Comparison of ENCODE assay signal across 13 cellular contexts in the genomic region with DNA sequence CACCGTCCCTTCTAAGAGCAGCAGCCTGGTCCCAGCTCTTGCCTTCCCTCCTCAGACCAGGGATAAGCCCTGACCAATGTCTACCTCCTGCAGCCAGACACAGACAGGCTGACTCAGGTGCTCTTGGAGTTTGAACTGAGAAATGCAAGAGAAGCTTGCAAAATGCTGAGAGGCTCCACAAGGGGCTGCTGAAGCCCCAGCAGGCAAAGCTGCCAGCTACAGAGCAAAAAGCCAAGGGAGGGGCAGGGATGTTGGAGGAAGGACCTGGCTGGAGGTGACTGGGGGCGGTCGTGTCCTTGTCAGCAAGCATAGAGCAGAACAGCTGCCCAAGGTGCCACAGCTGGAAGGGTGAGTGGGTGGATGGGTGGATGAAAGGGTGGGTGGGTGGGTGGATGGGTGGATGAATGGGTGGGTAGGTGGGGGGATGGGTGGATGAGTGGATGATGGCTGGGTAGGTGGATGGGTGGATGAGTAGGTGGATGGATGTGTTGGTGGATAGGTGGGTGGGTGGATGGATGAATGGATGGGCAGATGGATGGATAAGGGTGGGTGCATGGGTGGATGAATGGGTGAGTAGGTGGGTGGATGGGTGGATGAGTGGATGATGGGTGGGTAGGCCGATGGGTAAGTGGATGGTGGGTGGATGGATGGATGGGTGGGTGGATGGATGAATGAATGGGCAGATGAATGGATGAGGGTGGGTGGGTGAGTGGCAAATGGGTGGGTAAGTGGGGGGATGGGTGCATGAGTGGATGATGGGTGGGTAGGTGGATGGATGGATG. TPM values are rescaled to one million over a fixed set of nuclear protein-coding genes. Genes with fewer than 3 reads are reported as not detected.
DNase-seq lines count a peak whose midpoint lies in the region; ATAC-seq, FAIRE-seq and TF ChIP-seq lines count a peak whose summit lies in the region.
"Had no signal": no experiment of that assay in that cellular context is flagged by ENCODE, and none has a peak within 500 bp of the region (broad histone marks: within the 10 kb centered on the region; RNA-seq: fewer than 3 reads in every experiment).

No MANE protein-coding gene starts in this region.

- H3K27ac ChIP-seq in CD4-positive, CD25-positive, alpha-beta regulatory T cell (ENCODE audit: insufficient read depth, low read length, poor library complexity, severe bottlenecking): no peak overlapping the region
- no peak overlapping the region for H3K27ac ChIP-seq in kidney (ENCODE audit: low read depth in 2 of 2, low read length in 2 of 2)

- H3K36me3 Mint-ChIP-seq in CD4-positive, CD25-positive, alpha-beta regulatory T cell: no peaks in the 10 kb centered on the region
- no peaks in the 10 kb centered on the region for H3K36me3 Mint-ChIP-seq in T-helper 17 cell (ENCODE audit: low read depth)

- DNase-seq in CD4-positive, CD25-positive, alpha-beta regulatory T cell: peak in 1 of 3 donors; percentile 54
- no peak for DNase-seq in GM12891 (ENCODE audit: insufficient read length, low spot score)
- no peak for DNase-seq in T-helper 17 cell
- peak; percentile 44 for DNase-seq in kidney
- DNase-seq in OCI-M2 (lab: John Stamatoyannopoulos, UW; ENCODE audit: unreplicated experiment): no peak
- no peak for DNase-seq in pons (ENCODE audit: low spot score)
- DNase-seq: activated CD4-positive, CD25-positive, alpha-beta regulatory T cell treated with anti-CD3 and anti-CD28 coated beads, Interleukin-2, amount 50 U/mL, for 72 hours; COR-L47; dermis blood vessel endothelial cell; Kasumi-1; Right ventricle myocardium superior had no signal

- peak overlapping the region; percentile 61 to 84 (median 71) for H3K4me3 Mint-ChIP-seq in CD4-positive, CD25-positive, alpha-beta regulatory T cell
- peak overlapping the region; percentile 57 for H3K4me3 Mint-ChIP-seq in T-helper 17 cell

- ATAC-seq in CD4-positive, CD25-positive, alpha-beta regulatory T cell (ENCODE audit: low read depth in 2 of 2): peak in 1 of 2 donors; percentile 21
- ATAC-seq in T-helper 17 cell (no peak), GM19328 (IDR thresholded peaks at IDR 0.05; ENCODE audit: unreplicated experiment) (no peak), GM21737 (IDR thresholded peaks at IDR 0.05; ENCODE audit: unreplicated experiment) (no peak)

- no peaks in the 10 kb centered on the region for H3K27me3 Mint-ChIP-seq in CD4-positive, CD25-positive, alpha-beta regulatory T cell
- H3K27me3 Mint-ChIP-seq in T-helper 17 cell: no peaks in the 10 kb centered on the region

- no peaks in the 10 kb centered on the region for H3K9me3 Mint-ChIP-seq in CD4-positive, CD25-positive, alpha-beta regulatory T cell

- H3K27ac Mint-ChIP-seq in CD4-positive, CD25-positive, alpha-beta regulatory T cell: peak overlapping the region; percentile 66 to 83 (median 74)
- H3K27ac Mint-ChIP-seq in T-helper 17 cell: peak overlapping the region; percentile 34

- H3K36me3 ChIP-seq in CD4-positive, CD25-positive, alpha-beta regulatory T cell (ENCODE audit: control insufficient read depth, insufficient read depth, low read length): no peaks in the 10 kb centered on the region
- H3K36me3 ChIP-seq in kidney (ENCODE audit: control insufficient read depth in 1 of 2, insufficient read depth in 2 of 2, low read length in 2 of 2): no peaks in the 10 kb centered on the region

- FAIRE-seq in GM12891 (lab: Jason Lieb, UNC) (peak; percentile 43), kidney (lab: Jason Lieb, UNC) (no peak)

- no peaks in the 10 kb centered on the region for H3K27me3 ChIP-seq in CD4-positive, CD25-positive, alpha-beta regulatory T cell (ENCODE audit: control insufficient read depth, insufficient read depth, low read length)

- H3K9me3 ChIP-seq in CD4-positive, CD25-positive, alpha-beta regulatory T cell (ENCODE audit: control insufficient read depth in 2 of 2, low read length in 2 of 2): no peaks in the 10 kb centered on the region
- H3K9me3 ChIP-seq in T-helper 17 cell (ENCODE audit: control insufficient read depth, low read length, poor library complexity, severe bottlenecking): no peaks in the 10 kb centered on the region
- no peaks in the 10 kb centered on the region for H3K9me3 ChIP-seq in kidney (ENCODE audit: control insufficient read depth in 1 of 2, low read length in 2 of 2)

- H3K4me1 Mint-ChIP-seq in CD4-positive, CD25-positive, alpha-beta regulatory T cell: peaks cover 0 to 49% (median 17%) of the 10 kb centered on the region in 4 donors
- peaks cover 28% of the 10 kb centered on the region for H3K4me1 Mint-ChIP-seq in T-helper 17 cell

- intact Hi-C loops in kidney (cut with DNase I): no loop called here

- no peak for TF ChIP-seq POLR2A in GM12891 (IDR thresholded peaks at IDR 0.05; ENCODE audit: low read depth, low read length)

- H3K4me3 ChIP-seq in CD4-positive, CD25-positive, alpha-beta regulatory T cell (ENCODE audit: low read depth, low read length): no peak overlapping the region
- no peak overlapping the region for H3K4me3 ChIP-seq in kidney (ENCODE audit: low read length in 2 of 2)

- H3K4me1 ChIP-seq in CD4-positive, CD25-positive, alpha-beta regulatory T cell (ENCODE audit: control insufficient read depth, insufficient read depth, low read length, poor library complexity, severe bottlenecking): peaks cover 44% of the 10 kb centered on the region
- H3K4me1 ChIP-seq in kidney (ENCODE audit: control insufficient read depth in 1 of 2, insufficient read depth in 1 of 2, low read depth in 1 of 2, low read length in 2 of 2): peaks cover 25 to 32% of the 10 kb centered on the region in 2 donors

- no peak overlapping the region for H3K9ac ChIP-seq in kidney (ENCODE audit: low read length in 2 of 2)

- TF ChIP-seq CTCF in kidney (IDR thresholded peaks at IDR 0.05; ENCODE audit: borderline replicate concordance, extremely low read depth, insufficient read depth): no peak

TF ChIP-seq in GM12891, 5 proteins besides CTCF, POLR2A, EP300 and RAD21:
- TF ChIP-seq POLR2AphosphoS5 (IDR thresholded peaks at IDR 0.05; ENCODE audit: low read depth, low read length): no peak
- no peak for TF ChIP-seq PAX5 (IDR thresholded peaks at IDR 0.05; ENCODE audit: insufficient read depth, low read length, severe bottlenecking)
- TF ChIP-seq TAF1 (IDR thresholded peaks at IDR 0.05; ENCODE audit: low read depth, low read length): no peak
- TF ChIP-seq POU2F2 (IDR thresholded peaks at IDR 0.05; ENCODE audit: low read depth, low read length): no peak
- TF ChIP-seq SPI1 (IDR thresholded peaks at IDR 0.05; ENCODE audit: low read depth, low read length): no peak

RNA-seq across cellular contexts. Expression of a gene that starts 4.0 kb away (rescaled TPM):
- 74.3 TPM for total RNA-seq in CD4-positive, CD25-positive, alpha-beta regulatory T cell
- 1 to 10 TPM; 4.2 to 8.9 (median 6.6) TPM for polyA plus RNA-seq in CD4-positive, CD25-positive, alpha-beta regulatory T cell
- polyA plus RNA-seq in GM12891 (2012; ENCODE audit: low read depth, missing spikeins): 15.6 TPM
- 10 to 100 TPM; 61.0 to 76.1 TPM for total RNA-seq in T-helper 17 cell
- total RNA-seq in kidney: 82.7 TPM
- 58.5 TPM for polyA plus RNA-seq in kidney (ENCODE audit: insufficient read depth, low read depth, low replicate concordance)

RNA-seq across cellular contexts. Expression of a gene that starts 38.6 kb away (rescaled TPM):
- total RNA-seq in CD4-positive, CD25-positive, alpha-beta regulatory T cell: 1.9 TPM
- polyA plus RNA-seq in CD4-positive, CD25-positive, alpha-beta regulatory T cell: 1 to 10 TPM in 2 of 4 donors, under 1 TPM in 2; 0.10 to 1.7 (median 1.0) TPM
- polyA plus RNA-seq in GM12891 (2012; ENCODE audit: low read depth, missing spikeins): 0.21 TPM
- total RNA-seq in T-helper 17 cell (1 to 10 TPM; 2.4 to 2.9 TPM), kidney (7.5 TPM)
- 16.5 TPM for polyA plus RNA-seq in kidney (ENCODE audit: insufficient read depth, low read depth, low replicate concordance)
